8 cellular contexts compared by ENCODE assay signal in the genomic region with DNA sequence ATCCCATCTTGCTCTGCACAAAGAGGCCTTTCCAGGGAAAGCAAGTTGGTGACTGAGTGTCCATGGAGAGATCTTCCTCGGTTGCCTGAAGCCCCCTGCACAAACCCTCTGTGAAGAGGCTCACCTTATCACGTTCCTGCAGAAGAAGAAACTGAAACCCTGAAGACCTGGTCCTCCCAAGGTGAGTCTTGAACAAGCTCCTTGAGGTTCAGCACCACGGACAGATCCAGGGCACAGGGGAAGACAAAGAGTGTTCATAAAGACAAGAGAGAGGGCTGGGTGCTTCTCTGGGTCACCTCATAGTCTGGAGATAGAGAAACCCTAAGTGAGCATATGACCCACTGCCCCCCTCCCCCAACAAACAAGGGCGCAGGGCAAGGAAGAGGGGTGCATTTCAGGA. TPM values are rescaled to one million over a fixed set of nuclear protein-coding genes. Genes with fewer than 3 reads are reported as not detected.
DNase-seq lines count a peak whose midpoint lies in the region; TF ChIP-seq lines count a peak whose summit lies in the region.

No MANE protein-coding gene starts in this region.

- CTCF ChIA-PET in A673 (lab: Charles Lee) (no interaction called here), HEK293 (lab: Yijun Ruan, JAX) (interaction anchor here (1.0 kb wide), 3 partner anchors 26 to 160 kb away, joined by 3 to 5 read pairs (median 4); no protein-coding TSS in a partner anchor)

- peaks cover 5% of the 10 kb centered on the region for H3K9me3 Mint-ChIP-seq in activated CD4-positive, alpha-beta T cell treated with anti-CD3 and anti-CD28 coated beads, Interleukin-2, amount 10 ng/mL, durations not matched to agents 24 days and 14 days
- no peaks in the 10 kb centered on the region for H3K9me3 Mint-ChIP-seq in T-helper 2 cell treated with Interferon-gamma antibody and Interleukin-4, amounts not matched to agents 5 μg/mL and 100 μg/mL, for 36 hours

- TF ChIP-seq CTCF in A673 (conservative IDR thresholded peaks at IDR 0.05; ENCODE audit: low read depth, low read length) (no peak), HEK293 (tag by site-specific recombination; IDR thresholded peaks at IDR 0.05) (no peak), fibroblast of lung (conservative IDR thresholded peaks at IDR 0.05 in 1 of 2, IDR thresholded peaks at IDR 0.05 in 1 of 2; ENCODE audit: low read depth in 1 of 2, low read length in 2 of 2) (no peak)

- H3K4me3 Mint-ChIP-seq in activated CD4-positive, alpha-beta T cell treated with anti-CD3 and anti-CD28 coated beads, Interleukin-2, amount 10 ng/mL, durations not matched to agents 24 days and 14 days: no peak overlapping the region
- no peak overlapping the region for H3K4me3 Mint-ChIP-seq in T-helper 2 cell treated with Interferon-gamma antibody and Interleukin-4, amounts not matched to agents 5 μg/mL and 100 μg/mL, for 36 hours

- H3K36me3 ChIP-seq in A673 (ENCODE audit: insufficient read depth, low read length, poor library complexity, severe bottlenecking) (no peaks in the 10 kb centered on the region), HEK293 (ENCODE audit: control insufficient read depth in 2 of 2, insufficient read depth in 1 of 2, low read length in 2 of 2) (no peaks in the 10 kb centered on the region), fibroblast of lung (ENCODE audit: control insufficient read depth, insufficient read depth, low read length) (no peaks in the 10 kb centered on the region)

- H3K27me3 ChIP-seq in A673 (replicated peaks; ENCODE audit: insufficient read depth, low read depth, low read length, poor library complexity): peaks cover 46% of the 10 kb centered on the region
- H3K27me3 ChIP-seq in fibroblast of lung (ENCODE audit: control insufficient read depth, insufficient read depth, low read length): peaks cover 3% of the 10 kb centered on the region

- H3K4me3 ChIP-seq in A673 (ENCODE audit: low read depth, low read length, poor library complexity, severe bottlenecking) (no peak overlapping the region), HEK293 (ENCODE audit: low read depth, low read length) (no peak overlapping the region), fibroblast of lung (replicated peaks in 1 of 4; ENCODE audit: control extremely low read depth in 1 of 4, insufficient read depth in 1 of 4, low read depth in 3 of 4, low read length in 4 of 4) (no peak overlapping the region)

- H3K36me3 Mint-ChIP-seq in activated CD4-positive, alpha-beta T cell treated with anti-CD3 and anti-CD28 coated beads, Interleukin-2, amount 10 ng/mL, durations not matched to agents 24 days and 14 days (ENCODE audit: low read depth): no peaks in the 10 kb centered on the region
- H3K36me3 Mint-ChIP-seq in T-helper 2 cell treated with Interferon-gamma antibody and Interleukin-4, amounts not matched to agents 5 μg/mL and 100 μg/mL, for 36 hours (ENCODE audit: low read depth): no peaks in the 10 kb centered on the region

- peak; percentile 74 for DNase-seq in A673 (ENCODE audit: low spot score)
- DNase-seq in activated CD4-positive, alpha-beta T cell treated with anti-CD3 and anti-CD28 coated beads, Interleukin-2, amount 10 ng/mL, durations not matched to agents 24 days and 14 days: peak; percentile 87
- DNase-seq in fibroblast of lung (ENCODE audit: low read depth in 2 of 2): peak; percentile 59 to 69
- peak; percentile 45 for DNase-seq in stimulated activated CD4-positive, alpha-beta T cell treated with anti-CD3 and anti-CD28 coated beads, Interleukin-4, amount 100 ng/mL, for 1 hour
- no peak for DNase-seq in NCI-H2171 treated with DMSO at 0.1 percent for 48 hours (lab: John Stamatoyannopoulos, UW)
- DNase-seq in T-helper 2 cell treated with Interferon-gamma antibody and Interleukin-4, amounts not matched to agents 5 μg/mL and 100 μg/mL, for 36 hours (ENCODE audit: low spot score): no peak
- no peak for DNase-seq in NCI-H128 (lab: John Stamatoyannopoulos, UW; ENCODE audit: unreplicated experiment)

- no peak overlapping the region for H3K9ac ChIP-seq in fibroblast of lung (ENCODE audit: insufficient read depth, low read length)

- H3K27ac ChIP-seq in A673 (ENCODE audit: low read depth, low read length, poor library complexity, severe bottlenecking) (no peak overlapping the region), HEK293 (ENCODE audit: extremely low read depth, low read depth, low read length) (no peak overlapping the region), fibroblast of lung (ENCODE audit: insufficient read depth, low read length) (no peak overlapping the region)

- no peaks in the 10 kb centered on the region for H4K20me1 ChIP-seq in fibroblast of lung (ENCODE audit: control insufficient read depth, extremely low read depth, insufficient read depth, low read length)

- no peaks in the 10 kb centered on the region for H3K79me2 ChIP-seq in fibroblast of lung (ENCODE audit: control insufficient read depth, insufficient read depth, low read length)

- H3K4me1 Mint-ChIP-seq in activated CD4-positive, alpha-beta T cell treated with anti-CD3 and anti-CD28 coated beads, Interleukin-2, amount 10 ng/mL, durations not matched to agents 24 days and 14 days: no peaks in the 10 kb centered on the region
- H3K4me1 Mint-ChIP-seq in T-helper 2 cell treated with Interferon-gamma antibody and Interleukin-4, amounts not matched to agents 5 μg/mL and 100 μg/mL, for 36 hours (ENCODE audit: low read depth): no peaks in the 10 kb centered on the region

- H2AFZ ChIP-seq in fibroblast of lung (ENCODE audit: low read length): no peak overlapping the region

- peaks cover 6% of the 10 kb centered on the region for H3K27me3 Mint-ChIP-seq in activated CD4-positive, alpha-beta T cell treated with anti-CD3 and anti-CD28 coated beads, Interleukin-2, amount 10 ng/mL, durations not matched to agents 24 days and 14 days
- H3K27me3 Mint-ChIP-seq in T-helper 2 cell treated with Interferon-gamma antibody and Interleukin-4, amounts not matched to agents 5 μg/mL and 100 μg/mL, for 36 hours (ENCODE audit: low read depth): peaks cover 2% of the 10 kb centered on the region

- H3K4me2 ChIP-seq in fibroblast of lung (ENCODE audit: extremely low read depth, insufficient read depth, low read length): no peak overlapping the region

- H3K4me1 ChIP-seq in A673 (ENCODE audit: insufficient read depth, low read length, poor library complexity, severe bottlenecking) (no peaks in the 10 kb centered on the region), HEK293 (ENCODE audit: control insufficient read depth, insufficient read depth, low read length) (no peaks in the 10 kb centered on the region), fibroblast of lung (ENCODE audit: control insufficient read depth, extremely low read depth, insufficient read depth, low read length) (no peaks in the 10 kb centered on the region)

- no TSS peak for BruUV-seq in A673 (replicated peaks; lab: Mats Ljungman, UMichigan)

- POLR2A ChIA-PET in A673 (lab: Charles Lee; ENCODE audit: low non-redundant PET): no interaction called here
- POLR2A ChIA-PET in HEK293 (lab: Yijun Ruan, JAX): no interaction called here

- intact Hi-C loops in A673 (cut with micrococcal nuclease; ENCODE audit: unreplicated experiment): no loop called here
- intact Hi-C loops in activated CD4-positive, alpha-beta T cell treated with anti-CD3 and anti-CD28 coated beads, Interleukin-2, amount 10 ng/mL, durations not matched to agents 24 days and 14 days (cut with micrococcal nuclease): no loop called here

- H3K27ac Mint-ChIP-seq in activated CD4-positive, alpha-beta T cell treated with anti-CD3 and anti-CD28 coated beads, Interleukin-2, amount 10 ng/mL, durations not matched to agents 24 days and 14 days: no peak overlapping the region
- no peak overlapping the region for H3K27ac Mint-ChIP-seq in T-helper 2 cell treated with Interferon-gamma antibody and Interleukin-4, amounts not matched to agents 5 μg/mL and 100 μg/mL, for 36 hours

- no peaks in the 10 kb centered on the region for H3K9me3 ChIP-seq in A673 (ENCODE audit: low read depth, low read length, poor library complexity, severe bottlenecking)
- no peaks in the 10 kb centered on the region for H3K9me3 ChIP-seq in HEK293 (ENCODE audit: control insufficient read depth, insufficient read depth, low read depth, low read length)
- H3K9me3 ChIP-seq in fibroblast of lung (ENCODE audit: control insufficient read depth, insufficient read depth, low read depth, low read length): no peaks in the 10 kb centered on the region

TF ChIP-seq in HEK293, 187 proteins besides CTCF, POLR2A, EP300 and RAD21:
- no peak for TF ChIP-seq ZIC2 (tag by site-specific recombination; IDR thresholded peaks at IDR 0.05)
- TF ChIP-seq ZNF366 (tag by site-specific recombination; conservative IDR thresholded peaks at IDR 0.05): peak; percentile 44
- peak; percentile 96 for TF ChIP-seq REST (tag by site-specific recombination; IDR thresholded peaks at IDR 0.05)

RNA-seq across cellular contexts. Expression of gene TBC1D21, which starts 21.7 kb away (rescaled TPM):
- total RNA-seq in A673 (2021) (not detected in 2 replicates), fibroblast of lung (not detected in 2 replicates)
- not detected in 2 replicates for total RNA-seq in activated CD4-positive, alpha-beta T cell treated with anti-CD3 and anti-CD28 coated beads, Interleukin-2, amount 10 ng/mL, durations not matched to agents 24 days and 14 days
- not detected in 2 replicates for polyA plus RNA-seq in fibroblast of lung
- not detected in 2 replicates for polyA plus RNA-seq in fibroblast of lung (2012)
- polyA minus RNA-seq in fibroblast of lung (ENCODE audit: low replicate concordance): not detected in 2 replicates

Comparison
In these comparisons a context has a peak if more than half of its experiments do, and no peak if none do; other contexts are left out.
1. DNase-seq: peak in A673 (single experiment), activated CD4-positive, alpha-beta T cell treated with anti-CD3 and anti-CD28 coated beads, Interleukin-2, amount 10 ng/mL, durations not matched to agents 24 days and 14 days (single experiment), fibroblast of lung (2 of 2) and stimulated activated CD4-positive, alpha-beta T cell treated with anti-CD3 and anti-CD28 coated beads, Interleukin-4, amount 100 ng/mL, for 1 hour (single experiment); none in NCI-H2171 treated with DMSO at 0.1 percent for 48 hours (single experiment), T-helper 2 cell treated with Interferon-gamma antibody and Interleukin-4, amounts not matched to agents 5 μg/mL and 100 μg/mL, for 36 hours (single experiment) and NCI-H128 (single experiment).